1 cellular context compared by ENCODE assay signal in the genomic region with DNA sequence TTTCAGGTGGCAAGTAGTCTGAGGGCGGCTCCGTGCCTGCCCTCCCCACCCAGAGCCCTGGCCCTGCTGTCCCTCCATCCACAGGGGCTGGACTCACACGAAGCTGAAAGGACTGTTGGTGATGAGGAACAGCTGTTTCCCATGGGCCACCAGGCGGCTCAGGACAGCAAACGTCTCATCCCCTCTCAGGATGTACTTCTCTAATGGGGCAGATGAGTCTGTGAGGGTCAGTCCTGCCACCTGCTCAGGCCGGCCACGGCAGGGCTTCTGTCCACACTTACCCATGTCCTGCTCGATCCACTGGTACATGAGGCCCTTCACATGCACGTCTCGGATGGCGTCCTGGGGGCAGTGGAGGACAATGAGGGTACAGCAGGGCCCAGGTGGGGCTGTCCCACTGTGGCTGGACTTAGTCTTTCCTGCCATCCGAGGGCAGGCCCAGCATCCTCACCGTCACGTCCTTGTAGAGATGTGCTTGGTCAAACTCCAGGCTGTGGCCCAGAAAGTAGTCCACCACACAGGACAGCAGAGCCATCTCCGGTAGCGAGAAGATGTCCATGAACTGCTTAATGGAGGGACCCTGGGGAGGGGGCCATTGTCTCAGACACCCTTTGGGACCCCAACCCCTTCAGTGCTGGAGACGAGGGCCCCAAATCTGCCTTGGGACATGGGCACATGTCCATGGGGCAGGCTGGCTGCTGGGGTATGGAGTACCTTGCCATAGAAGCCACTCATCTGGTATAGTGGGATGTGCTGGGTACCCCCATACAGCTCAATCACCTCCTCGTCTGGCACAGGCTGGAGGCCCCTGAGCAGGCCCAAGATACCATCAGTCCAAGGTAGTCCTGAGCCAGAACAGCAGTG.
TF ChIP-seq lines count a peak whose summit lies in the region.

No MANE protein-coding gene starts in this region.

TF ChIP-seq in IMR-90, 13 proteins besides CTCF, POLR2A, EP300 and RAD21:
- no peak for TF ChIP-seq MAFK (IDR thresholded peaks at IDR 0.05; ENCODE audit: low read depth, low read length)
- no peak for TF ChIP-seq RFX5 (IDR thresholded peaks at IDR 0.05; ENCODE audit: low read depth, low read length)
